ENCODE assay signal across 28 cellular contexts in genomic region chr10:12941966-12942365, GRCh38.
"Had no signal": no experiment of that assay in that cellular context is flagged by ENCODE, and none has a peak within 500 bp of the region (broad histone marks: within the 10 kb centered on the region; RNA-seq: fewer than 3 reads in every experiment).

No MANE protein-coding gene starts in this region.

- H3K9me3 ChIP-seq: esophagus squamous epithelium, lower lobe of right lung, mucosa of descending colon, neutrophil, ovary, right lobe of liver, suprapubic skin, transverse colon had no signal

- H3K27ac ChIP-seq: epithelial cell of prostate, esophagus squamous epithelium, lower lobe of right lung, neutrophil, ovary, right lobe of liver, suprapubic skin, transverse colon, VCaP had no signal

- H3K36me3 ChIP-seq: esophagus squamous epithelium, lower lobe of right lung, neutrophil, ovary, right lobe of liver, suprapubic skin, transverse colon had no signal

- H3K4me1 ChIP-seq: lower lobe of right lung, right lobe of liver, suprapubic skin, transverse colon had no signal

- H3K4me3 ChIP-seq: esophagus squamous epithelium, lower lobe of right lung, mucosa of descending colon, ovary, right lobe of liver, skin epidermis, suprapubic skin, transverse colon had no signal

- H3K27me3 ChIP-seq: esophagus squamous epithelium, neutrophil, ovary, right lobe of liver, suprapubic skin, transverse colon had no signal

- ATAC-seq: left lobe of liver; lower lobe of right lung; mucosa of descending colon; right lobe of liver; stimulated activated effector memory CD8-positive, alpha-beta T cell treated with anti-CD3 and anti-CD28 coated beads, Interleukin-12 subunit alpha, Interleukin-12 subunit beta, amount 100 ng/mL, for 72 hours; stimulated activated naive CD8-positive, alpha-beta T cell treated with anti-CD3 and anti-CD28 coated beads, Interleukin-15, amount 100 ng/mL, for 72 hours had no signal

- DNase-seq: activated CD4-positive, alpha-beta T cell treated with anti-CD3 and anti-CD28 coated beads for 4 hours; activated CD4-positive, alpha-beta T cell treated with anti-CD3 and anti-CD28 coated beads, Interleukin-2, amount 50 U/mL, for 4 hours; activated effector memory CD4-positive, alpha-beta T cell treated with Interleukin-2 at 50 U/mL for 16 hours; activated naive CD4-positive, alpha-beta T cell treated with Interleukin-2 at 50 U/mL for 16 hours; activated T-cell treated with anti-CD3 and anti-CD28 coated beads for 4 hours; caudate nucleus; effector CD8-positive, alpha-beta T cell; esophagus squamous epithelium; foreskin melanocyte; kidney glomerular epithelial cell; lower lobe of right lung; mesendoderm; mucosa of descending colon; nephron progenitor cell; ovary; right lobe of liver; stimulated activated CD4-positive, alpha-beta T cell treated with anti-CD3 and anti-CD28 coated beads, Interleukin-4, amount 100 ng/mL, for 24 hours; stimulated activated naive CD8-positive, alpha-beta T cell treated with anti-CD3 and anti-CD28 coated beads, Interleukin-15, amount 100 ng/mL, for 72 hours; SW 1271; T-helper 9 cell; transverse colon had no signal
